Comparison of ENCODE assay signal across 17 cellular contexts in the genomic region with DNA sequence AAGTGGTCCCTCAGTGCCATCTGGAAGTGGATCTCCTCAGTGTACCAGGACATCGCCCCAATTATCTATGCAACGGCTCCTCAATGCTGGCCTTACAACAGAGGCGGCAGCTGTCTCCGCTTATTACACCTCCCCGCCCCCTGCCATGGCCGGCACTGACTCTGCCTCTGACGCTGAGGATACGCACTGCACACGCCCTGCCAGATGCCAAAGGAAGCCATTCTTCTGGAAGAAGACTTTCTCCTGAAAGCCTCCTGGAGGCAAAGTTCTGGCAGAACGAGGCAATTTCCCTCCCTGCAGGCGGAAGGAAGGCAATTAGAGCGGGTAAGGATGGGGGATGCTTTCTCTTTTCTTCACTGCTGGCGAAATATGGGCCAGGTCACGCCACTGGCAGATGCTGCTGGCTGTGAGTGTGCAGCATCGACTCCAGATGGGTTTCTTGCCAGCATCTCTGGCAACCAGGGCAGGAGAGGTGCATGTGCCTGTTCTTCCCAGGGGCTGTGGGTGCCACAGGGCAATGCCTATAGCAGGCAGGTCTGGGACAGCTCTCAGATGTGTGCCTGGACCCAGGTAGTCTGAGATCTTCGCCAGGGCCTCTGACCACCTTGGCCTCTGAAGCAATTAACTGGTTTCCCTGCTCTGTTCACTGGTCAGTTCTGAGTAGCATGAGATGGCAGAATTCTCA.
DNase-seq lines count a peak whose midpoint lies in the region; TF ChIP-seq lines count a peak whose summit lies in the region.
"Had no signal": no experiment of that assay in that cellular context is flagged by ENCODE, and none has a peak within 500 bp of the region (broad histone marks: within the 10 kb centered on the region; RNA-seq: fewer than 3 reads in every experiment).

No MANE protein-coding gene starts in this region.

- H3K9ac ChIP-seq in smooth muscle cell (ENCODE audit: low read depth), result no peak overlapping the region

- no peaks in the 10 kb centered on the region for H3K9me3 ChIP-seq in SJCRH30 (replicated peaks)
- no peaks in the 10 kb centered on the region for H3K9me3 ChIP-seq in smooth muscle cell (replicated peaks; ENCODE audit: low read depth)
- no peaks in the 10 kb centered on the region for H3K9me3 ChIP-seq in hepatocyte (ENCODE audit: low read depth)
- H3K9me3 ChIP-seq: stomach had no signal

- no peak overlapping the region for H2AFZ ChIP-seq in smooth muscle cell (ENCODE audit: low read depth)
- no peak overlapping the region for H2AFZ ChIP-seq in hepatocyte

- DNase-seq in Ammon's horn (ENCODE audit: low spot score), result peak; percentile 20
- peak; percentile 57 for DNase-seq in GOT3 (lab: John Stamatoyannopoulos, UW)
- peak; percentile 13 to 28 for DNase-seq in SJCRH30
- DNase-seq in iPS-NIHi11 (ENCODE audit: low spot score), result no peak
- DNase-seq in NCI-H2029 treated with DMSO at 0.1 percent for 48 hours (lab: John Stamatoyannopoulos, UW), result no peak
- no peak for DNase-seq in smooth muscle cell (lab: John Stamatoyannopoulos, UW; ENCODE audit: unreplicated experiment)
- DNase-seq in hepatocyte (ENCODE audit: low spot score), result no peak
- DNase-seq: activated T-cell treated with anti-CD3 and anti-CD28 coated beads, Interleukin-2, amount 50 U/mL, for 4 hours; CD4-positive, alpha-beta T cell; kidney glomerular epithelial cell; naive thymus-derived CD8-positive, alpha-beta T cell; NCI-H1105 treated with DMSO at 0.1 percent for 48 hours; right cardiac atrium; stomach; T-helper 1 cell had no signal

- no peak overlapping the region for H3K4me3 ChIP-seq in SJCRH30
- H3K4me3 ChIP-seq in smooth muscle cell, result no peak overlapping the region
- no peak overlapping the region for H3K4me3 ChIP-seq in hepatocyte
- H3K4me3 ChIP-seq: gastroesophageal sphincter, stomach had no signal

- H3K79me2 ChIP-seq in smooth muscle cell (ENCODE audit: low read depth) (no peaks in the 10 kb centered on the region), hepatocyte (no peaks in the 10 kb centered on the region)

- H3K4me1 ChIP-seq in SJCRH30 (no peaks in the 10 kb centered on the region), smooth muscle cell (ENCODE audit: low read depth) (no peaks in the 10 kb centered on the region), hepatocyte (ENCODE audit: insufficient read depth) (no peaks in the 10 kb centered on the region)
- H3K4me1 ChIP-seq: gastroesophageal sphincter, stomach had no signal

- whole genome bisulfite sequencing in smooth muscle cell (ENCODE audit: low lambda C conversion rate), result 85% methylated on average over 16 of the region's 16 CpGs
- 78% methylated on average over 16 of the region's 16 CpGs for WGBS in hepatocyte (ENCODE audit: low lambda C conversion rate, missing lambda C conversion rate)

- no peaks in the 10 kb centered on the region for H3F3A ChIP-seq in smooth muscle cell (ENCODE audit: low read depth)

- H3K27me3 ChIP-seq in SJCRH30 (no peaks in the 10 kb centered on the region), layer of hippocampus (ENCODE audit: control insufficient read depth, insufficient read depth, low read length) (no peaks in the 10 kb centered on the region), smooth muscle cell (ENCODE audit: low read depth) (no peaks in the 10 kb centered on the region), hepatocyte (no peaks in the 10 kb centered on the region)
- H3K27me3 ChIP-seq: gastroesophageal sphincter had no signal

- H4K20me1 ChIP-seq in smooth muscle cell (ENCODE audit: low read depth) (no peaks in the 10 kb centered on the region), hepatocyte (ENCODE audit: insufficient read depth, poor library complexity, severe bottlenecking) (no peaks in the 10 kb centered on the region)

- no peaks in the 10 kb centered on the region for H3K36me3 ChIP-seq in SJCRH30
- no peaks in the 10 kb centered on the region for H3K36me3 ChIP-seq in smooth muscle cell (ENCODE audit: low read depth)
- no peaks in the 10 kb centered on the region for H3K36me3 ChIP-seq in hepatocyte (replicated peaks; ENCODE audit: insufficient read depth, low read depth)
- H3K36me3 ChIP-seq: gastroesophageal sphincter, stomach had no signal

- no peaks in the 10 kb centered on the region for H3K9me2 ChIP-seq in hepatocyte (replicated peaks; ENCODE audit: insufficient read depth)

- H3K27ac ChIP-seq in SJCRH30 (no peak overlapping the region), layer of hippocampus (ENCODE audit: low read depth, low read length) (peak overlapping the region; percentile 15), smooth muscle cell (ENCODE audit: low read depth) (no peak overlapping the region), hepatocyte (no peak overlapping the region)
- H3K27ac ChIP-seq: gastroesophageal sphincter, stomach had no signal

- TF ChIP-seq CTCF in smooth muscle cell (IDR thresholded peaks at IDR 0.05; ENCODE audit: borderline replicate concordance, insufficient read depth, poor library complexity, severe bottlenecking) (no peak), hepatocyte (IDR thresholded peaks at IDR 0.05; ENCODE audit: poor library complexity) (no peak)

- H3K4me2 ChIP-seq in smooth muscle cell (no peak overlapping the region), hepatocyte (no peak overlapping the region)

Comparison
In these comparisons a context has a peak if more than half of its experiments do, and no peak if none do; other contexts are left out.
1. DNase-seq: peak in Ammon's horn (single experiment), GOT3 (single experiment) and SJCRH30 (2 of 2); none in iPS-NIHi11 (single experiment), NCI-H2029 treated with DMSO at 0.1 percent for 48 hours (single experiment), smooth muscle cell (single experiment) and hepatocyte (single experiment).